13 cellular contexts compared by ENCODE assay signal in genomic region chr9:29514336-29514735, GRCh38.
DNase-seq lines count a peak whose midpoint lies in the region; ATAC-seq and TF ChIP-seq lines count a peak whose summit lies in the region.
"Had no signal": no experiment of that assay in that cellular context is flagged by ENCODE, and none has a peak within 500 bp of the region (broad histone marks: within the 10 kb centered on the region; RNA-seq: fewer than 3 reads in every experiment).

No MANE protein-coding gene starts in this region.

- H3K4me1 Mint-ChIP-seq in GM23338, result peaks cover 26% of the 10 kb centered on the region
- H3K4me1 Mint-ChIP-seq: natural killer cell had no signal

- intact Hi-C loops in stomach (cut with DNase I; ENCODE audit: low total_unique reads), result no loop called here

- no peak for TF ChIP-seq EP300 in stomach (IDR thresholded peaks at IDR 0.05)

- H3K27ac ChIP-seq in GM23338 (ENCODE audit: low read depth), result peak overlapping the region; percentile 60; the same call in 1 of the 2 replicates
- H3K27ac ChIP-seq in stomach, result no peak overlapping the region
- H3K27ac ChIP-seq: SK-N-MC had no signal

- H3K36me3 ChIP-seq in GM23338 (ENCODE audit: insufficient read depth), result peaks cover 13% of the 10 kb centered on the region; the same call in 1 of the 2 replicates
- no peaks in the 10 kb centered on the region for H3K36me3 ChIP-seq in stomach

- H3K9me2 ChIP-seq in GM23338 (ENCODE audit: insufficient read depth), result no peaks in the 10 kb centered on the region

- WGBS in stomach, 5 donors, result 44 to 56% (median 45%) methylated on average over 8 to 11 of the region's 11 CpGs

- DNase-seq in GM23338 (ENCODE audit: low spot score) (peak; percentile 54), NCI-H69 (lab: John Stamatoyannopoulos, UW) (peak; percentile 95), foreskin melanocyte (peak; percentile 8), nucleus accumbens (lab: John Stamatoyannopoulos, UW) (peak in 47 of 56 donors; percentile 1 to 75 (median 33)), NOMO-1 (lab: John Stamatoyannopoulos, UW; ENCODE audit: unreplicated experiment in 2 of 2) (no peak), omental fat pad (ENCODE audit: low spot score) (no peak), NCI-H187 (lab: John Stamatoyannopoulos, UW) (no peak), stomach (no peak)
- DNase-seq: activated CD4-positive, alpha-beta T cell treated with anti-CD3 and anti-CD28 coated beads, Interleukin-2, amount 50 U/mL, for 1 hour; activated naive CD4-positive, alpha-beta T cell treated with anti-CD3 and anti-CD28 coated beads for 36 hours; natural killer cell; NCI-H187 treated with DMSO at 0.1 percent for 48 hours had no signal

- peak overlapping the region; percentile 13; the same call in 1 of the 2 replicates for H3K4me3 ChIP-seq in GM23338
- H3K4me3 ChIP-seq in stomach, result no peak overlapping the region
- H3K4me3 ChIP-seq: SK-N-MC had no signal

- H3K9me3 Mint-ChIP-seq in GM23338, result peaks cover 30% of the 10 kb centered on the region

- H4K20me1 ChIP-seq in GM23338 (replicated peaks; ENCODE audit: insufficient read depth), result no peaks in the 10 kb centered on the region

- H3K4me1 ChIP-seq in GM23338 (ENCODE audit: insufficient read depth) (peaks cover 29% of the 10 kb centered on the region), stomach (no peaks in the 10 kb centered on the region)

- H3F3A ChIP-seq in GM23338 (replicated peaks; ENCODE audit: low read depth), result no peaks in the 10 kb centered on the region

- TF ChIP-seq CTCF in GM23338 (conservative IDR thresholded peaks at IDR 0.05; ENCODE audit: low read depth in 2 of 2) (no peak), omental fat pad (IDR thresholded peaks at IDR 0.05) (no peak), stomach (IDR thresholded peaks at IDR 0.05) (no peak)

- no peak for TF ChIP-seq POLR2A in stomach (IDR thresholded peaks at IDR 0.05)

- no peak overlapping the region for H3K4me3 Mint-ChIP-seq in GM23338
- H3K4me3 Mint-ChIP-seq: activated naive CD4-positive, alpha-beta T cell treated with anti-CD3 and anti-CD28 coated beads for 36 hours; natural killer cell had no signal

- peak overlapping the region; percentile 85 for H2AFZ ChIP-seq in GM23338

- H3K27me3 ChIP-seq in GM23338 (ENCODE audit: insufficient read depth) (no peaks in the 10 kb centered on the region), stomach (no peaks in the 10 kb centered on the region)

- H3K27me3 Mint-ChIP-seq in GM23338 (ENCODE audit: insufficient read depth, low read depth, poor library complexity), result peaks cover 5% of the 10 kb centered on the region

- peaks cover 0 to 4% (median 0%) of the 10 kb centered on the region in 4 donors for H3K9me3 ChIP-seq in stomach

- ATAC-seq in GM23338 (peak; percentile 75), omental fat pad (ENCODE audit: low FRiP score) (no peak)
- ATAC-seq: natural killer cell had no signal

- peak overlapping the region; percentile 68 for H3K4me2 ChIP-seq in GM23338

- peak overlapping the region; percentile 63 for H3K27ac Mint-ChIP-seq in GM23338
- H3K27ac Mint-ChIP-seq: activated naive CD4-positive, alpha-beta T cell treated with anti-CD3 and anti-CD28 coated beads for 36 hours; natural killer cell had no signal

- peaks cover 27% of the 10 kb centered on the region for H3K36me3 Mint-ChIP-seq in GM23338 (ENCODE audit: low read depth)
- H3K36me3 Mint-ChIP-seq: natural killer cell had no signal

- H3K79me2 ChIP-seq in GM23338 (replicated peaks; ENCODE audit: insufficient read depth), result no peaks in the 10 kb centered on the region

TF ChIP-seq in GM23338, 12 proteins besides CTCF, POLR2A, EP300 and RAD21 (continues in another document):
- TF ChIP-seq REST (IDR thresholded peaks at IDR 0.05; ENCODE audit: unreplicated experiment) (no peak), ETS1 (IDR thresholded peaks at IDR 0.05) (no peak), ZNF462 (CRISPR knock-in tag; IDR thresholded peaks at IDR 0.05) (no peak)

Comparison
In these comparisons a context has a peak if more than half of its experiments do, and no peak if none do; other contexts are left out.
1. DNase-seq: peak in GM23338 (single experiment), NCI-H69 (single experiment), foreskin melanocyte (single experiment) and nucleus accumbens (47 of 56); none in NOMO-1 (0 of 2), omental fat pad (single experiment), NCI-H187 (0 of 2) and stomach (single experiment).